ENCODE assay signal across 26 cellular contexts in the genomic region with DNA sequence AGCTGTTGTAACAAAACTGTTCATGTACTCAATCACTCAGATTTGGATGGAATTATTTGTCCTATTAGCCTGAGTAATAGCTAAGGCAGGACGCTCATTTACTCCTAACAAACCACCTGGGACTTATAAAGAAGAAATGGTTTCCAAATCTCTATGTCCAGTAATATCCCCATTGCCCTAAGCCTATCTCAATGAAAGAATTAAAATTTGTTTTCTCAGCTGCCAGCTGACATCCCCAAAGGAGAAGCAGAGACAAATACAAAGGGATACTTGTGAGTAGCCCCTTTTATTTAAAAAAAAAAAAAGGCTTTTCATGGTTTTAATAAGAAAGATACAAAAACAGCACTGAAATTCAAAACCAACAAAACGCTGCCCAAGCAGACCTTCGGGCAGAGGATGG.
"Had no signal": no experiment of that assay in that cellular context is flagged by ENCODE, and none has a peak within 500 bp of the region (broad histone marks: within the 10 kb centered on the region; RNA-seq: fewer than 3 reads in every experiment).

No MANE protein-coding gene starts in this region.

- H3K27ac ChIP-seq: ascending aorta, cardiac muscle cell, VCaP had no signal

- ATAC-seq: activated CD8-positive, alpha-beta T cell treated with anti-CD3 and anti-CD28 coated beads for 36 hours; activated naive CD8-positive, alpha-beta T cell treated with anti-CD3 and anti-CD28 coated beads, Interleukin-2, amount 50 U/mL, for 24 hours had no signal

- H3K4me3 ChIP-seq: ascending aorta, cardiac muscle cell had no signal

- DNase-seq: activated B cell treated with CpG ODN at 0.5 μM for 24 hours; activated CD4-positive, alpha-beta memory T cell treated with anti-CD3 and anti-CD28 coated beads for 36 hours; activated CD4-positive, alpha-beta T cell treated with anti-CD3 and anti-CD28 coated beads for 4 hours; activated CD4-positive, alpha-beta T cell treated with anti-CD3 and anti-CD28 coated beads, Interleukin-2, amount 10 ng/mL, durations not matched to agents 24 days and 14 days; activated CD4-positive, alpha-beta T cell treated with anti-CD3 and anti-CD28 coated beads, Interleukin-2, amount 50 U/mL, for 1 hour; activated CD4-positive, alpha-beta T cell treated with anti-CD3 and anti-CD28 coated beads, Interleukin-2, amount 50 U/mL, for 4 hours; activated CD4-positive, CD25-positive, alpha-beta regulatory T cell treated with anti-CD3 and anti-CD28 coated beads, Interleukin-2, amount 50 U/mL, for 72 hours; activated CD8-positive, alpha-beta memory T cell treated with anti-CD3 and anti-CD28 coated beads, Interleukin-2, amount 50 U/mL, for 4 hours; activated CD8-positive, alpha-beta T cell treated with anti-CD3 and anti-CD28 coated beads for 36 hours; activated effector memory CD4-positive, alpha-beta T cell treated with Interleukin-2 at 50 U/mL for 16 hours; activated gamma-delta T cell; activated naive CD4-positive, alpha-beta T cell treated with anti-CD3 and anti-CD28 coated beads, Interleukin-2, amount 10 ng/mL, durations not matched to agents 7 days and 5 days; activated naive CD4-positive, alpha-beta T cell treated with Interleukin-2 at 50 U/mL for 16 hours; activated naive CD8-positive, alpha-beta T cell treated with anti-CD3 and anti-CD28 coated beads, Interleukin-2, amount 10 ng/mL, durations not matched to agents 7 days and 5 days; activated naive CD8-positive, alpha-beta T cell treated with anti-CD3 and anti-CD28 coated beads, Interleukin-2, amount 50 U/mL, for 24 hours; activated T-cell treated with anti-CD3 and anti-CD28 coated beads, Interleukin-2, amount 50 U/mL, for 24 hours; activated T-cell treated with anti-CD3 and anti-CD28 coated beads, Interleukin-2, amount 50 U/mL, for 48 hours; amygdala; anterior cingulate cortex; caudate nucleus; cerebellar nuclear complex; T-helper 1 cell; T-helper 2 cell had no signal

- H3K27me3 ChIP-seq: ascending aorta, cardiac muscle cell had no signal

- H3K36me3 ChIP-seq: ascending aorta, cardiac muscle cell had no signal

- H3K4me1 ChIP-seq: ascending aorta had no signal

- H3K9me3 ChIP-seq: ascending aorta had no signal
